Comparison of ENCODE assay signal across 11 cellular contexts in genomic region chr14:101442451-101442850, GRCh38.
DNase-seq lines count a peak whose midpoint lies in the region; ATAC-seq, FAIRE-seq and TF ChIP-seq lines count a peak whose summit lies in the region.
"Had no signal": no experiment of that assay in that cellular context is flagged by ENCODE, and none has a peak within 500 bp of the region (broad histone marks: within the 10 kb centered on the region; RNA-seq: fewer than 3 reads in every experiment).

No MANE protein-coding gene starts in this region.

- H3K27me3 Mint-ChIP-seq in activated CD8-positive, alpha-beta T cell treated with anti-CD3 and anti-CD28 coated beads, Interleukin-2, amount 10 ng/mL, durations not matched to agents 7 days and 5 days (ENCODE audit: low read depth) = peaks cover 69% of the 10 kb centered on the region
- H3K27me3 Mint-ChIP-seq in H9 (ENCODE audit: low read depth) = peaks cover 17% of the 10 kb centered on the region

- no peak overlapping the region for H4K8ac ChIP-seq in H9 (replicated peaks; ENCODE audit: insufficient read length, low read depth, low read length)

- H3K27ac ChIP-seq in K562 (ENCODE audit: extremely low read depth, low read depth, low read length) (no peak overlapping the region), tibial artery (no peak overlapping the region), H9 (ENCODE audit: insufficient read length, low read depth, low read length) (no peak overlapping the region), esophagus muscularis mucosa (replicated peaks in 1 of 4) (no peak overlapping the region)

- H3K56ac ChIP-seq in H9 (ENCODE audit: insufficient read length, low read depth, low read length) = no peak overlapping the region

- no peaks in the 10 kb centered on the region for H4K20me1 ChIP-seq in K562 (replicated peaks; ENCODE audit: control insufficient read depth, insufficient read depth, low read length)
- no peaks in the 10 kb centered on the region for H4K20me1 ChIP-seq in H9 (ENCODE audit: control insufficient read depth, insufficient read depth, insufficient read length)

- no peak overlapping the region for H3K4me3 ChIP-seq in Jurkat, Clone E6-1 (ENCODE audit: low read length)
- H3K4me3 ChIP-seq in K562 (no peak overlapping the region), tibial artery (no peak overlapping the region), esophagus muscularis mucosa (no peak overlapping the region)

- no peaks in the 10 kb centered on the region for H3K9me1 ChIP-seq in K562 (ENCODE audit: control insufficient read depth, insufficient read depth, low read length)

- H3K36me3 ChIP-seq in K562 (ENCODE audit: control insufficient read depth, insufficient read depth, low read length) (no peaks in the 10 kb centered on the region), tibial artery (no peaks in the 10 kb centered on the region), esophagus muscularis mucosa (no peaks in the 10 kb centered on the region)

- no peak overlapping the region for H2BK12ac ChIP-seq in H9 (ENCODE audit: insufficient read length, low read depth, low read length)

- TF ChIP-seq RAD21 in K562 (CRISPR knock-in tag; conservative IDR thresholded peaks at IDR 0.05 in 1 of 2, IDR thresholded peaks at IDR 0.05 in 1 of 2) = no peak

- TF ChIP-seq EP300 in K562 (IDR thresholded peaks at IDR 0.05; ENCODE audit: low read length) (no peak), esophagus muscularis mucosa (IDR thresholded peaks at IDR 0.05) (no peak)

- H3K4me2 ChIP-seq in K562 (ENCODE audit: insufficient read depth, low read length) (no peak overlapping the region), H9 (ENCODE audit: insufficient read depth, insufficient read length, low read length) (no peak overlapping the region)

- TF ChIP-seq CTCF in K562 (IDR thresholded peaks at IDR 0.05 in 2 of 3, conservative IDR thresholded peaks at IDR 0.05 in 1 of 3; ENCODE audit: insufficient read depth in 2 of 3, low read depth in 1 of 3, low read length in 3 of 3) (no peak), tibial artery (IDR thresholded peaks at IDR 0.05) (no peak), H9 (conservative IDR thresholded peaks at IDR 0.05) (no peak), esophagus muscularis mucosa (IDR thresholded peaks at IDR 0.05) (no peak)

- no peak overlapping the region for H3K9ac ChIP-seq in K562 (ENCODE audit: insufficient read depth in 1 of 2, low read depth in 2 of 2, low read length in 2 of 2)
- H3K9ac ChIP-seq in H9 (ENCODE audit: extremely low read depth, insufficient read length, low read length) = no peak overlapping the region

- H3K36me3 Mint-ChIP-seq in activated CD8-positive, alpha-beta T cell treated with anti-CD3 and anti-CD28 coated beads, Interleukin-2, amount 10 ng/mL, durations not matched to agents 7 days and 5 days (ENCODE audit: low read depth) = no peaks in the 10 kb centered on the region
- H3K36me3 Mint-ChIP-seq in H9 (ENCODE audit: insufficient read depth in 1 of 3, low read depth in 3 of 3) = no peaks in the 10 kb centered on the region

- no peak overlapping the region for H2BK15ac ChIP-seq in H9 (ENCODE audit: low read depth, low read length)

- TF ChIP-seq POLR2A in K562 (conservative IDR thresholded peaks at IDR 0.05) = no peak
- TF ChIP-seq POLR2A in esophagus muscularis mucosa (IDR thresholded peaks at IDR 0.05; ENCODE audit: low read depth) = no peak

- H3K79me2 ChIP-seq in K562 (ENCODE audit: control insufficient read depth, insufficient read depth, low read length) (no peaks in the 10 kb centered on the region), H9 (ENCODE audit: insufficient read depth, low read length) (no peaks in the 10 kb centered on the region)

- no peak for FAIRE-seq in K562 (lab: Jason Lieb, UNC)
- FAIRE-seq: keratinocyte had no signal

- H4K5ac ChIP-seq in H9 (ENCODE audit: insufficient read length, low read depth, low read length) = no peak overlapping the region

- peak; percentile 95 for DNase-seq in Jurkat, Clone E6-1 (ENCODE audit: low read depth, low spot score)
- peak; percentile 77 for DNase-seq in activated CD8-positive, alpha-beta T cell treated with anti-CD3 and anti-CD28 coated beads, Interleukin-2, amount 10 ng/mL, durations not matched to agents 7 days and 5 days
- DNase-seq in K562 (ENCODE audit: extremely low read depth in 1 of 4, low spot score in 3 of 4) (peak in 1 of 4 experiments; percentile 32), tibial artery (no peak), DMS79 treated with DMSO at 0.1 percent for 48 hours (lab: John Stamatoyannopoulos, UW) (no peak), H9 (no peak), esophagus muscularis mucosa (ENCODE audit: extremely low spot score) (no peak)
- peak; percentile 39 to 54 (median 40) for DNase-seq in stimulated activated CD4-positive, alpha-beta T cell treated with anti-CD3 and anti-CD28 coated beads, TNF-alpha, amount 100 ng/mL, for 48 hours (ENCODE audit: low read depth in 3 of 3)
- DNase-seq: DMS 273 treated with DMSO at 0.1 percent for 48 hours, NCI-H2081 had no signal

- H3K14ac ChIP-seq in H9 (ENCODE audit: insufficient read depth, low read length) = no peak overlapping the region; the same call in 1 of the 2 replicates

- CTCF ChIA-PET in activated CD8-positive, alpha-beta T cell treated with anti-CD3 and anti-CD28 coated beads, Interleukin-2, amount 10 ng/mL, durations not matched to agents 7 days and 5 days (lab: Charles Lee) = no interaction called here
- CTCF ChIA-PET in K562 (lab: Yijun Ruan, JAX; ENCODE audit: low intra/inter-chr PET ratio) = no interaction called here

- no peaks in the 10 kb centered on the region for H3K79me1 ChIP-seq in H9 (ENCODE audit: insufficient read depth, low read depth, low read length, poor library complexity, severe bottlenecking)

- H3K4me3 Mint-ChIP-seq in activated CD8-positive, alpha-beta T cell treated with anti-CD3 and anti-CD28 coated beads, Interleukin-2, amount 10 ng/mL, durations not matched to agents 7 days and 5 days = peak overlapping the region; percentile 30
- no peak overlapping the region for H3K4me3 Mint-ChIP-seq in H9

- H3K4me1 ChIP-seq in K562 (replicated peaks in 1 of 2; ENCODE audit: control insufficient read depth in 2 of 2, insufficient read depth in 2 of 2, low read length in 2 of 2) (peaks cover 0 to 3% of the 10 kb centered on the region in 2 experiments; a peak in 1 of 5 replicates), tibial artery (no peaks in the 10 kb centered on the region), H9 (ENCODE audit: insufficient read depth, low read length) (no peaks in the 10 kb centered on the region), esophagus muscularis mucosa (no peaks in the 10 kb centered on the region)

- no peak overlapping the region for H2AK5ac ChIP-seq in H9 (ENCODE audit: insufficient read length, low read length)

- H3K18ac ChIP-seq in H9 (ENCODE audit: insufficient read length, low read depth, low read length) = no peak overlapping the region

- H3K23ac ChIP-seq in H9 (ENCODE audit: insufficient read length, low read depth, low read length) = no peak overlapping the region

- H3K4ac ChIP-seq in H9 (ENCODE audit: low read depth, low read length) = no peak overlapping the region

- no peaks in the 10 kb centered on the region for H3K9me3 ChIP-seq in K562 (replicated peaks; ENCODE audit: control insufficient read depth, insufficient read depth, low read depth, low read length)
- no peaks in the 10 kb centered on the region for H3K9me3 ChIP-seq in tibial artery
- H3K9me3 ChIP-seq in H9 (ENCODE audit: control insufficient read depth, low read depth, low read length) = no peaks in the 10 kb centered on the region
- H3K9me3 ChIP-seq in esophagus muscularis mucosa = no peaks in the 10 kb centered on the region

- no peak overlapping the region for H3K27ac Mint-ChIP-seq in activated CD8-positive, alpha-beta T cell treated with anti-CD3 and anti-CD28 coated beads, Interleukin-2, amount 10 ng/mL, durations not matched to agents 7 days and 5 days
- peak overlapping the region in 1 of 3 experiments; percentile 57; a peak in 1 of 7 replicates for H3K27ac Mint-ChIP-seq in H9

- BruUV-seq in K562 (replicated peaks; lab: Mats Ljungman, UMichigan) = no TSS peak

- H3K27me3 ChIP-seq in K562 (ENCODE audit: control insufficient read depth in 2 of 2, insufficient read depth in 2 of 2, low read length in 2 of 2) (peaks cover 10 to 29% of the 10 kb centered on the region in 2 experiments; a peak in 4 of 5 replicates), tibial artery (peaks cover 0 to 7% of the 10 kb centered on the region in 2 donors), H9 (ENCODE audit: insufficient read depth, low read length) (no peaks in the 10 kb centered on the region), esophagus muscularis mucosa (peaks cover 0 to 13% (median 0%) of the 10 kb centered on the region in 4 donors)

- H2AFZ ChIP-seq in K562 (ENCODE audit: low read depth, low read length) = no peak overlapping the region
- H2AFZ ChIP-seq in H9 (ENCODE audit: low read length) = no peak overlapping the region

- WGBS in K562 (ENCODE audit: insufficient coverage, low coverage, missing lambda C conversion rate) = 3% methylated on average over 17 of the region's 21 CpGs
- no CpG with 5 or more reads among the region's 21 CpGs for WGBS in H9 (ENCODE audit: extremely low coverage, insufficient read length, low lambda C conversion rate)
- 87% methylated on average over 9 of the region's 21 CpGs for WGBS in esophagus muscularis mucosa

- no peak overlapping the region for H2BK5ac ChIP-seq in H9 (ENCODE audit: insufficient read length, low read length)

- POLR2A ChIA-PET in activated CD8-positive, alpha-beta T cell treated with anti-CD3 and anti-CD28 coated beads, Interleukin-2, amount 10 ng/mL, durations not matched to agents 7 days and 5 days (lab: Charles Lee) = no interaction called here
- POLR2A ChIA-PET in K562 (lab: Yijun Ruan, JAX) = no interaction called here

- H3K9me3 Mint-ChIP-seq in activated CD8-positive, alpha-beta T cell treated with anti-CD3 and anti-CD28 coated beads, Interleukin-2, amount 10 ng/mL, durations not matched to agents 7 days and 5 days (ENCODE audit: insufficient read depth) = no peaks in the 10 kb centered on the region
- no peaks in the 10 kb centered on the region for H3K9me3 Mint-ChIP-seq in H9

- no peak overlapping the region for H3T11ph ChIP-seq in H9 (ENCODE audit: low read length)

- intact Hi-C loops in K562 (cut with micrococcal nuclease) (no loop called here), tibial artery (cut with DNase I; ENCODE audit: low total_unique reads) (no loop called here), esophagus muscularis mucosa (cut with DNase I) (no loop called here)

- peaks cover 16% of the 10 kb centered on the region for H3K4me1 Mint-ChIP-seq in activated CD8-positive, alpha-beta T cell treated with anti-CD3 and anti-CD28 coated beads, Interleukin-2, amount 10 ng/mL, durations not matched to agents 7 days and 5 days (ENCODE audit: low read depth)
- H3K4me1 Mint-ChIP-seq in H9 = peaks cover 0 to 4% of the 10 kb centered on the region in 2 experiments; a peak in 1 of 4 replicates

- peak; percentile 90 for ATAC-seq in activated CD8-positive, alpha-beta T cell treated with anti-CD3 and anti-CD28 coated beads, Interleukin-2, amount 10 ng/mL, durations not matched to agents 7 days and 5 days
- ATAC-seq in K562 = peak; percentile 68; the same call in 2 of the 3 replicates

- no peaks in the 10 kb centered on the region for H3K23me2 ChIP-seq in H9 (ENCODE audit: insufficient read length, low read depth, low read length, poor library complexity, severe bottlenecking)

- H2BK20ac ChIP-seq in H9 (ENCODE audit: low read depth, low read length, poor library complexity, severe bottlenecking) = no peak overlapping the region

- H4K91ac ChIP-seq in H9 (ENCODE audit: insufficient read length, low read depth, low read length) = no peak overlapping the region

- in situ Hi-C loops in K562 (cut with MboI) = no loop called here

- no peak overlapping the region for H2BK120ac ChIP-seq in H9 (ENCODE audit: low read depth, low read length, poor library complexity, severe bottlenecking)

Comparison
In these comparisons a context has a peak if more than half of its experiments do, and no peak if none do; other contexts are left out.
1. DNase-seq: peak in Jurkat, Clone E6-1 (single experiment), activated CD8-positive, alpha-beta T cell treated with anti-CD3 and anti-CD28 coated beads, Interleukin-2, amount 10 ng/mL, durations not matched to agents 7 days and 5 days (single experiment) and stimulated activated CD4-positive, alpha-beta T cell treated with anti-CD3 and anti-CD28 coated beads, TNF-alpha, amount 100 ng/mL, for 48 hours (3 of 3); none in tibial artery (0 of 2), DMS79 treated with DMSO at 0.1 percent for 48 hours (single experiment), H9 (single experiment) and esophagus muscularis mucosa (single experiment).